8 cellular contexts compared by ENCODE assay signal in genomic region chr22:19291580-19292261, GRCh38. TPM values are rescaled to one million over a fixed set of nuclear protein-coding genes. Genes with fewer than 3 reads are reported as not detected.
A peak's percentile ranks its signal among the peaks of the same experiment; 100 is the strongest.
DNase-seq lines count a peak whose midpoint lies in the region; ATAC-seq and TF ChIP-seq lines count a peak whose summit lies in the region.

Gene CLTCL1 (minus strand): TSS chr22:19291719. CDS start chr22:19291641, 78 bp downstream.

- peak; percentile 62 for TF ChIP-seq POLR2A in right lobe of liver (IDR thresholded peaks at IDR 0.05)

- peak in 4 of 56 donors; percentile 10 to 21 (median 16) for TF ChIP-seq CTCF in dorsolateral prefrontal cortex (IDR thresholded peaks at IDR 0.05 in 54 of 56, conservative IDR thresholded peaks at IDR 0.05 in 2 of 56; ENCODE audit: low read depth in 1 of 56, partially characterized antibody in 56 of 56)
- no peak for TF ChIP-seq CTCF in right lobe of liver (IDR thresholded peaks at IDR 0.05)

- intact Hi-C loops in dorsolateral prefrontal cortex (cut with DNase I): loop anchor here (2.0 to 5.0 kb wide), 2 partner anchors 113 to 141 kb away; partner anchors contain the start of genes HIRA (in 2 of the 2), MRPL40 (in 2 of the 2) and SLC25A1 (in 2 of the 2)
- intact Hi-C loops in right lobe of liver (cut with DNase I): no loop called here

- no peaks in the 10 kb centered on the region for H3K36me3 ChIP-seq in right lobe of liver

- H3K9me3 ChIP-seq in right lobe of liver: no peaks in the 10 kb centered on the region

- DNase-seq in DMS153 treated with DMSO at 0.1 percent for 48 hours (lab: John Stamatoyannopoulos, UW; ENCODE audit: unreplicated experiment): peak; percentile 30
- DNase-seq in HEK293T (ENCODE audit: extremely low spot score): peak; percentile 100
- peak; percentile 72 for DNase-seq in NCI-H2196 (lab: John Stamatoyannopoulos, UW; ENCODE audit: unreplicated experiment)
- peak; percentile 39 to 51 for DNase-seq in activated CD4-positive, alpha-beta T cell treated with anti-CD3 and anti-CD28 coated beads, Interleukin-2, amount 50 U/mL, for 4 hours
- DNase-seq in dorsolateral prefrontal cortex: peak; percentile 54 to 84 (median 72)
- peak; percentile 89 to 91 (median 91) for DNase-seq in right lobe of liver
- peak; percentile 43 to 67 for DNase-seq in stimulated activated CD4-positive, alpha-beta T cell treated with anti-CD3 and anti-CD28 coated beads, Interleukin-2, amount 100 ng/mL, for 48 hours
- DNase-seq in GOT3 (lab: John Stamatoyannopoulos, UW): no peak

- H3K4me3 ChIP-seq in dorsolateral prefrontal cortex: peak within 1 kb of the TSS; percentile 48 to 97 (median 82)
- H3K4me3 ChIP-seq in right lobe of liver: peak within 1 kb of the TSS; percentile 86 to 96 (median 90)

- WGBS in right lobe of liver (ENCODE audit: insufficient coverage, low coverage, low lambda C conversion rate, missing lambda C conversion rate): 0% methylated on average over 18 of the region's 65 CpGs

- CTCF ChIA-PET in HEK293T (lab: Yijun Ruan, JAX): interaction anchor here (0.9 kb wide), 1 partner anchor 12 kb away, joined by 4 read pairs; no protein-coding TSS in a partner anchor

- peak within 1 kb of the TSS in 38 of 59 donors; percentile 6 to 84 (median 55) for H3K27ac ChIP-seq in dorsolateral prefrontal cortex
- H3K27ac ChIP-seq in right lobe of liver: peak within 1 kb of the TSS; percentile 75 to 79 (median 77)

- H3K27me3 ChIP-seq in dorsolateral prefrontal cortex (peaks cover 0 to 7% (median 0%) of the 10 kb centered on the region in 45 donors), right lobe of liver (no peaks in the 10 kb centered on the region)

- H3K4me1 ChIP-seq in right lobe of liver: peaks cover 0 to 4% (median 0%) of the 10 kb centered on the region in 4 donors

- peak; percentile 77 to 93 (median 86) for ATAC-seq in right lobe of liver

- POLR2A ChIA-PET in HEK293T (lab: Yijun Ruan, JAX): interaction anchor here (0.6 to 3.0 kb wide), 21 partner anchors 8 to 413 kb away, joined by 3 to 20 read pairs (median 4); partner anchors contain the start of genes CDC45, ESS2 and SLC25A1

TF ChIP-seq in HEK293T, 16 proteins besides CTCF, POLR2A, EP300 and RAD21:
- peak; percentile 80; the same call in 1 of the 2 replicates for TF ChIP-seq L3MBTL2 (conservative IDR thresholded peaks at IDR 0.05)
- no peak for TF ChIP-seq FOXM1 (IDR thresholded peaks at IDR 0.05; ENCODE audit: borderline replicate concordance)
- TF ChIP-seq FOXK2 (IDR thresholded peaks at IDR 0.05): no peak
- peak; percentile 75 for TF ChIP-seq SP1 (IDR thresholded peaks at IDR 0.05)
- 0 out of 2 replicates have a peak, but pooled peaks have one; percentile 45 for TF ChIP-seq ARNT (IDR thresholded peaks at IDR 0.05)
- no peak for TF ChIP-seq NFRKB (IDR thresholded peaks at IDR 0.05)
- 0 out of 2 replicates have a peak, but pooled peaks have one; percentile 27 for TF ChIP-seq ELF4 (IDR thresholded peaks at IDR 0.05)

RNA-seq across cellular contexts. Expression of gene CLTCL1, which starts in this region (rescaled TPM):
- total RNA-seq in dorsolateral prefrontal cortex (10 to 100 TPM in 51 of 120 experiments, 1 to 10 TPM in 69; 3.5 to 16.2 (median 9.0) TPM), right lobe of liver (1 to 10 TPM; 3.5 to 6.6 (median 5.7) TPM)

Comparison
In these comparisons a context has a peak if more than half of its experiments do, and no peak if none do; other contexts are left out.
1. intact Hi-C loops: an anchor here in dorsolateral prefrontal cortex (2.0 to 5.0 kb wide); none called in right lobe of liver.